In the genomic region with DNA sequence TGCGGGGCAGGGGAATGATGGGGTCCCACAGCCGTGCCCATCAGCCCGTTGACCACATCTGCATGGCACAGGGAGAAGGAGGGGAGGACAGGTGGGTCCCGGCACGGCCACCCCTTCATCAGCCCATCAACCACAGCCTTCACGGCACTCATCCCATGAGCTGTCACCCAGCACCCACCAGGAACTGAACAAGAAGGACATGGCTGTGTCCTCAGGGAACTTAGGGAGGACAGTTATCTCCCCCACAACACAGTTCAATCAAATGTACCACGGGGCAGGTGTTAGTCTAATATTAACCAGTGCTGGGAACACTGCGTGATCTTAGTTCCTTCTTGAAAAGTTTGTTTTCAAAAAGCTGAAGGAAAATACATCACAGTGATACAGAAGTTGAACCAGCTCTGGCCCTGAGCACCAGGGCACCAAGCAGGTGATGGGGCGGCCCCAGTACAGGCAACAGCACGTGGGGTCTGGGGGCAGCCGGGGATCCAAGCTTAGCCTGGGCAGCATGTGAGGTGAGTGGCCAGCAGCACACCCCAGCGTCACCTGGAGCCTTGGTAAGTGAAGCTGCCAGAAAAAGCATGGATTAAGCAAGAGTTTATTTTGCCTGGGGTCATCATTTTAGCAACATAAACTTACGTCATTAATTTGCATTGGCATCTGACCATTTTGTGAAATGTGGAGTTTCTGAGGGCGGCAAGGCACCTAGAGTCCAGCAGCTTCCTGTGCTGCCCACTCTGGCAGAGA, we compare ENCODE assay signal across 12 cellular contexts. TPM values are rescaled to one million over a fixed set of nuclear protein-coding genes. Genes with fewer than 3 reads are reported as not detected.
DNase-seq lines count a peak whose midpoint lies in the region; ATAC-seq, FAIRE-seq and TF ChIP-seq lines count a peak whose summit lies in the region.
"Had no signal": no experiment of that assay in that cellular context is flagged by ENCODE, and none has a peak within 500 bp of the region (broad histone marks: within the 10 kb centered on the region; RNA-seq: fewer than 3 reads in every experiment).

No MANE protein-coding gene starts in this region.

- H3K36me3 ChIP-seq in SK-N-MC (ENCODE audit: insufficient read depth, low read length) (no peaks in the 10 kb centered on the region), pancreas (no peaks in the 10 kb centered on the region)
- H3K36me3 ChIP-seq: ascending aorta, gastrocnemius medialis, SJCRH30 had no signal

- no peak overlapping the region for H3K9ac ChIP-seq in SK-N-MC (ENCODE audit: insufficient read length)

- 56 to 61% methylated on average over 14 of the region's 14 CpGs for WGBS in pancreas, 2 donors

- H3K4me1 ChIP-seq in foreskin keratinocyte (no peaks in the 10 kb centered on the region), pancreas (no peaks in the 10 kb centered on the region)

- H3K9me3 ChIP-seq in SK-N-MC (ENCODE audit: low read depth, low read length) (no peaks in the 10 kb centered on the region), pancreas (no peaks in the 10 kb centered on the region)
- H3K9me3 ChIP-seq: ascending aorta, gastrocnemius medialis, SJCRH30 had no signal

- DNase-seq in HPDE6-E6E7 (ENCODE audit: extremely low spot score) = peak; percentile 10
- DNase-seq in SK-N-MC (ENCODE audit: low read depth, low spot score) = no peak
- DNase-seq in foreskin keratinocyte = peak; percentile 21 to 53
- peak in 1 of 6 donors; percentile 37 for DNase-seq in pancreas
- DNase-seq in stimulated activated CD4-positive, alpha-beta T cell treated with anti-CD3 and anti-CD28 coated beads, Interleukin-4, amount 100 ng/mL, for 4 hours = no peak
- no peak for DNase-seq in AML-193 (lab: John Stamatoyannopoulos, UW)
- DNase-seq in cerebellum (ENCODE audit: low spot score) = no peak
- DNase-seq: activated CD4-positive, alpha-beta memory T cell treated with anti-CD3 and anti-CD28 coated beads, Interleukin-2, amount 10 ng/mL, durations not matched to agents 7 days and 5 days; gastrocnemius medialis; SJCRH30 had no signal

- TF ChIP-seq CTCF in foreskin keratinocyte (conservative IDR thresholded peaks at IDR 0.05) (peak; percentile 22), pancreas (IDR thresholded peaks at IDR 0.05) (no peak)

- H3K4me3 ChIP-seq in SK-N-MC (no peak overlapping the region), pancreas (no peak overlapping the region)
- H3K4me3 ChIP-seq: ascending aorta, gastrocnemius medialis, SJCRH30 had no signal

- no peak for FAIRE-seq in pancreas (lab: Jason Lieb, UNC)

- ATAC-seq in foreskin keratinocyte = peak; percentile 57
- ATAC-seq in pancreas = peak; percentile 24 to 73 (median 68)
- ATAC-seq in HG02571 (IDR thresholded peaks at IDR 0.05; ENCODE audit: unreplicated experiment) = no peak
- ATAC-seq: gastrocnemius medialis had no signal

- intact Hi-C loops in pancreas (cut with DNase I) = no loop called here

- H3K27ac ChIP-seq in SK-N-MC (0 out of 2 replicates have a peak overlapping the region, but pooled peaks have one; percentile 34), foreskin keratinocyte (no peak overlapping the region), pancreas (peak overlapping the region in 3 of 4 donors; percentile 35 to 79 (median 71))
- H3K27ac ChIP-seq: ascending aorta, gastrocnemius medialis, SJCRH30 had no signal

- peaks cover 11% of the 10 kb centered on the region for H3K27me3 ChIP-seq in foreskin keratinocyte
- H3K27me3 ChIP-seq in pancreas = no peaks in the 10 kb centered on the region
- H3K27me3 ChIP-seq: ascending aorta, gastrocnemius medialis, SJCRH30 had no signal

RNA-seq across cellular contexts. Expression of a gene that starts 35.5 kb away (rescaled TPM):
- 64.6 and 73.1 TPM in 2 replicates for total RNA-seq in foreskin keratinocyte
- 7.6 and 10.1 TPM in 2 replicates for polyA plus RNA-seq in foreskin keratinocyte
- 100 to 1,000 TPM in 1 of 6 donors, 10 to 100 TPM in 5; 66.6 to 122 (median 75.7) TPM for total RNA-seq in pancreas
- 10 to 100 TPM; 55.2 to 56.7 TPM for polyA plus RNA-seq in pancreas
- 282 TPM for total RNA-seq in cerebellum

Comparison
In these comparisons a context has a peak if more than half of its experiments do, and no peak if none do; other contexts are left out.
1. DNase-seq: peak in HPDE6-E6E7 (single experiment) and foreskin keratinocyte (2 of 2); none in SK-N-MC (single experiment), stimulated activated CD4-positive, alpha-beta T cell treated with anti-CD3 and anti-CD28 coated beads, Interleukin-4, amount 100 ng/mL, for 4 hours (0 of 2), AML-193 (0 of 2) and cerebellum (single experiment).